7 cellular contexts compared by ENCODE assay signal in genomic region chr1:64427879-64428278, GRCh38.
"Had no signal": no experiment of that assay in that cellular context is flagged by ENCODE, and none has a peak within 500 bp of the region (broad histone marks: within the 10 kb centered on the region; RNA-seq: fewer than 3 reads in every experiment).

No MANE protein-coding gene starts in this region.

- DNase-seq: H9, HCEC 1CT, IMR-90, KG1 had no signal

- H3K4me3 ChIP-seq: GM23338, K562 had no signal

- ATAC-seq: GM23338, K562 had no signal

- H3K27ac ChIP-seq: HL-60 had no signal
